8 cellular contexts compared by ENCODE assay signal in the genomic region with DNA sequence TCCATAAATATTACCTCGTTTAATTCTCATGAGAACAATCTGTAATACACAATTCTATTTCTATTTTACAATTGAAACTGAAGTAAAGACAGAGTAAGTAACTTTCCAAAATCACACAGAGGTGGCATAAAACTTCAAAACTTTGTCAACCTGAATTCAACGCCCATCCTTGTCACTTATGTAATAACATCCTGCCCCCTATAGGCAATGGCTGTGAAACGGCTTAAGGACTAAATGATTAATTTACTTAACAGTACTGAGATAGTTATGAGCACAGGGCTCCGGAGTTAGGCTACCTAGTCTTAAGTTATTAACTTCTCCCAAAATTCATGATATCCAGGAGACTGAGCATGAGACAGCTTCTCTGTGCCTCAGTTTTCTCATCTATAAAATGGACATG.
DNase-seq lines count a peak whose midpoint lies in the region; ATAC-seq, FAIRE-seq and TF ChIP-seq lines count a peak whose summit lies in the region.

No MANE protein-coding gene starts in this region.

- H3K9ac ChIP-seq in Loucy (ENCODE audit: low read depth, low read length, poor library complexity, severe bottlenecking) = no peak overlapping the region
- no peak overlapping the region for H3K9ac ChIP-seq in K562 (ENCODE audit: insufficient read depth in 1 of 2, low read depth in 2 of 2, low read length in 2 of 2)

- CTCF ChIA-PET in K562 (lab: Yijun Ruan, JAX; ENCODE audit: low intra/inter-chr PET ratio) = no interaction called here

- no peak for TF ChIP-seq POLR2A in K562 (conservative IDR thresholded peaks at IDR 0.05)

- 0% methylated on average over 4 of the region's 4 CpGs for WGBS in K562 (ENCODE audit: insufficient coverage, low coverage, missing lambda C conversion rate)

- H3K4me3 ChIP-seq in Loucy (ENCODE audit: low read length, poor library complexity, severe bottlenecking) (no peak overlapping the region), K562 (no peak overlapping the region)

- intact Hi-C loops in K562 (cut with micrococcal nuclease) = no loop called here
- intact Hi-C loops in activated T-helper 1 cell treated with anti-CD3 and anti-CD28 coated beads, Interleukin-12 subunit alpha, Interleukin-12 subunit beta, Interleukin-2, Interleukin-4 antibody, amounts not matched to agents 30 ng/mL and 10 ng/mL and 1 ng/mL, durations not matched to agents 14 hours and 24 hours and 36 hours (cut with micrococcal nuclease) = no loop called here

- no peak overlapping the region for H3K27ac ChIP-seq in K562 (ENCODE audit: extremely low read depth, low read depth, low read length)

- H2AFZ ChIP-seq in Loucy (ENCODE audit: low read length) (no peak overlapping the region), K562 (ENCODE audit: low read depth, low read length) (no peak overlapping the region)

- TF ChIP-seq CTCF in GM12873 (IDR thresholded peaks at IDR 0.05; ENCODE audit: insufficient read depth, low read depth, low read length, missing control alignments) (peak; percentile 57), Loucy (conservative IDR thresholded peaks at IDR 0.05; ENCODE audit: low read length) (peak; percentile 90), K562 (IDR thresholded peaks at IDR 0.05 in 2 of 3, conservative IDR thresholded peaks at IDR 0.05 in 1 of 3; ENCODE audit: insufficient read depth in 2 of 3, low read depth in 1 of 3, low read length in 3 of 3) (peak; percentile 39 to 61 (median 60); a peak in 5 of 6 replicates), neural crest cell (conservative IDR thresholded peaks at IDR 0.05) (peak; percentile 62)

- H3K9me3 Mint-ChIP-seq in neural crest cell = no peaks in the 10 kb centered on the region
- no peaks in the 10 kb centered on the region for H3K9me3 Mint-ChIP-seq in activated T-helper 1 cell treated with anti-CD3 and anti-CD28 coated beads, Interleukin-12 subunit alpha, Interleukin-12 subunit beta, Interleukin-2, Interleukin-4 antibody, amounts not matched to agents 30 ng/mL and 10 ng/mL and 1 ng/mL, durations not matched to agents 14 hours and 24 hours and 36 hours

- no peaks in the 10 kb centered on the region for H3K9me3 ChIP-seq in Loucy (ENCODE audit: insufficient read depth, low read depth, low read length)
- no peaks in the 10 kb centered on the region for H3K9me3 ChIP-seq in K562 (replicated peaks; ENCODE audit: control insufficient read depth, insufficient read depth, low read depth, low read length)

- H3K4me2 ChIP-seq in Loucy (ENCODE audit: low read depth, low read length, poor library complexity, severe bottlenecking) (no peak overlapping the region), K562 (ENCODE audit: insufficient read depth, low read length) (no peak overlapping the region)

- no peaks in the 10 kb centered on the region for H3K4me1 ChIP-seq in Loucy (ENCODE audit: insufficient read depth, low read length, poor library complexity, severe bottlenecking)
- peaks cover 0 to 3% of the 10 kb centered on the region in 2 experiments; a peak in 3 of 5 replicates for H3K4me1 ChIP-seq in K562 (replicated peaks in 1 of 2; ENCODE audit: control insufficient read depth in 2 of 2, insufficient read depth in 2 of 2, low read length in 2 of 2)

- H3K4me1 Mint-ChIP-seq in neural crest cell = no peaks in the 10 kb centered on the region
- no peaks in the 10 kb centered on the region for H3K4me1 Mint-ChIP-seq in activated T-helper 1 cell treated with anti-CD3 and anti-CD28 coated beads, Interleukin-12 subunit alpha, Interleukin-12 subunit beta, Interleukin-2, Interleukin-4 antibody, amounts not matched to agents 30 ng/mL and 10 ng/mL and 1 ng/mL, durations not matched to agents 14 hours and 24 hours and 36 hours (ENCODE audit: low read depth)

- H3K36me3 Mint-ChIP-seq in neural crest cell (ENCODE audit: low read depth) = no peaks in the 10 kb centered on the region
- H3K36me3 Mint-ChIP-seq in activated T-helper 1 cell treated with anti-CD3 and anti-CD28 coated beads, Interleukin-12 subunit alpha, Interleukin-12 subunit beta, Interleukin-2, Interleukin-4 antibody, amounts not matched to agents 30 ng/mL and 10 ng/mL and 1 ng/mL, durations not matched to agents 14 hours and 24 hours and 36 hours (ENCODE audit: low read depth) = no peaks in the 10 kb centered on the region

- TF ChIP-seq EP300 in K562 (IDR thresholded peaks at IDR 0.05; ENCODE audit: low read length) = no peak

- FAIRE-seq in K562 (lab: Jason Lieb, UNC) = peak; percentile 77

- H3K9me1 ChIP-seq in K562 (ENCODE audit: control insufficient read depth, insufficient read depth, low read length) = no peaks in the 10 kb centered on the region

- peak; percentile 75; the same call in 2 of the 3 replicates for ATAC-seq in K562
- no peak for ATAC-seq in GM18517 (IDR thresholded peaks at IDR 0.05; ENCODE audit: unreplicated experiment)
- ATAC-seq in activated CD4-positive, CD25-positive, alpha-beta regulatory T cell treated with anti-CD3 and anti-CD28 coated beads, Interleukin-2, amount 50 U/mL, for 24 hours = no peak

- H3K4me3 Mint-ChIP-seq in neural crest cell = no peak overlapping the region
- no peak overlapping the region for H3K4me3 Mint-ChIP-seq in activated T-helper 1 cell treated with anti-CD3 and anti-CD28 coated beads, Interleukin-12 subunit alpha, Interleukin-12 subunit beta, Interleukin-2, Interleukin-4 antibody, amounts not matched to agents 30 ng/mL and 10 ng/mL and 1 ng/mL, durations not matched to agents 14 hours and 24 hours and 36 hours

- H3K36me3 ChIP-seq in Loucy (ENCODE audit: insufficient read depth, low read length) = no peaks in the 10 kb centered on the region
- H3K36me3 ChIP-seq in K562 (ENCODE audit: control insufficient read depth, insufficient read depth, low read length) = no peaks in the 10 kb centered on the region

- TF ChIP-seq RAD21 in K562 (CRISPR knock-in tag; conservative IDR thresholded peaks at IDR 0.05 in 1 of 2, IDR thresholded peaks at IDR 0.05 in 1 of 2) = peak; percentile 31 to 54; a peak in 3 of 4 replicates

- H3K27me3 Mint-ChIP-seq in neural crest cell (ENCODE audit: low read depth) = peaks cover 2% of the 10 kb centered on the region
- peaks cover 5% of the 10 kb centered on the region for H3K27me3 Mint-ChIP-seq in activated T-helper 1 cell treated with anti-CD3 and anti-CD28 coated beads, Interleukin-12 subunit alpha, Interleukin-12 subunit beta, Interleukin-2, Interleukin-4 antibody, amounts not matched to agents 30 ng/mL and 10 ng/mL and 1 ng/mL, durations not matched to agents 14 hours and 24 hours and 36 hours (ENCODE audit: insufficient read depth)

- no TSS peak for BruUV-seq in K562 (replicated peaks; lab: Mats Ljungman, UMichigan)

- H3K27me3 ChIP-seq in Loucy (ENCODE audit: insufficient read depth, low read length, poor library complexity, severe bottlenecking) (no peaks in the 10 kb centered on the region), K562 (ENCODE audit: control insufficient read depth in 2 of 2, insufficient read depth in 2 of 2, low read length in 2 of 2) (peaks cover 0 to 5% of the 10 kb centered on the region in 2 experiments; a peak in 1 of 5 replicates)

- peak; percentile 17 to 49 (median 28) for DNase-seq in K562 (ENCODE audit: extremely low read depth in 1 of 4, low spot score in 3 of 4)
- no peak for DNase-seq in neural crest cell (ENCODE audit: low read depth, low spot score)
- no peak for DNase-seq in cerebellum (ENCODE audit: low spot score)
- no peak for DNase-seq in activated T-helper 1 cell treated with anti-CD3 and anti-CD28 coated beads, Interleukin-12 subunit alpha, Interleukin-12 subunit beta, Interleukin-2, Interleukin-4 antibody, amounts not matched to agents 30 ng/mL and 10 ng/mL and 1 ng/mL, durations not matched to agents 14 hours and 24 hours and 36 hours (ENCODE audit: low spot score)

- POLR2A ChIA-PET in K562 (lab: Yijun Ruan, JAX) = interaction anchor here (0.9 kb wide), 1 partner anchor 10 kb away, joined by 3 read pairs; no protein-coding TSS in a partner anchor

- in situ Hi-C loops in K562 (cut with MboI) = no loop called here

- H4K20me1 ChIP-seq in Loucy (ENCODE audit: insufficient read depth, low read length, poor library complexity, severe bottlenecking) (no peaks in the 10 kb centered on the region), K562 (replicated peaks; ENCODE audit: control insufficient read depth, insufficient read depth, low read length) (no peaks in the 10 kb centered on the region)

- H3K79me2 ChIP-seq in Loucy (ENCODE audit: insufficient read depth, low read length) (no peaks in the 10 kb centered on the region), K562 (ENCODE audit: control insufficient read depth, insufficient read depth, low read length) (no peaks in the 10 kb centered on the region)

- H3K9me2 ChIP-seq in Loucy (replicated peaks; ENCODE audit: low read depth, low read length) = no peaks in the 10 kb centered on the region

- no peaks in the 10 kb centered on the region for H3F3A ChIP-seq in Loucy (ENCODE audit: low read depth)

- no peak overlapping the region for H3K27ac Mint-ChIP-seq in neural crest cell (ENCODE audit: unreplicated experiment)
- no peak overlapping the region for H3K27ac Mint-ChIP-seq in activated T-helper 1 cell treated with anti-CD3 and anti-CD28 coated beads, Interleukin-12 subunit alpha, Interleukin-12 subunit beta, Interleukin-2, Interleukin-4 antibody, amounts not matched to agents 30 ng/mL and 10 ng/mL and 1 ng/mL, durations not matched to agents 14 hours and 24 hours and 36 hours

TF ChIP-seq in K562, 482 proteins besides CTCF, POLR2A, EP300 and RAD21:
- TF ChIP-seq E2F8 (IDR thresholded peaks at IDR 0.05; ENCODE audit: low read depth, partially characterized antibody) (no peak), SMC3 (conservative IDR thresholded peaks at IDR 0.05; ENCODE audit: insufficient read depth, low read depth, low read length) (0 out of 2 replicates have a peak, but pooled peaks have one; percentile 13), RBM25 (IDR thresholded peaks at IDR 0.05; ENCODE audit: low read depth, low read length, severe bottlenecking) (peak; percentile 59)

Comparison
In these comparisons a context has a peak if more than half of its experiments do, and no peak if none do; other contexts are left out.
1. DNase-seq: peak in K562 (4 of 4); none in neural crest cell (single experiment), cerebellum (single experiment) and activated T-helper 1 cell treated with anti-CD3 and anti-CD28 coated beads, Interleukin-12 subunit alpha, Interleukin-12 subunit beta, Interleukin-2, Interleukin-4 antibody, amounts not matched to agents 30 ng/mL and 10 ng/mL and 1 ng/mL, durations not matched to agents 14 hours and 24 hours and 36 hours (single experiment).
2. Peak in every context shown above with its lines, with median percentiles within 50 percentile points of each other: CTCF ChIP-seq.